9 cellular contexts compared by ENCODE assay signal in the genomic region with DNA sequence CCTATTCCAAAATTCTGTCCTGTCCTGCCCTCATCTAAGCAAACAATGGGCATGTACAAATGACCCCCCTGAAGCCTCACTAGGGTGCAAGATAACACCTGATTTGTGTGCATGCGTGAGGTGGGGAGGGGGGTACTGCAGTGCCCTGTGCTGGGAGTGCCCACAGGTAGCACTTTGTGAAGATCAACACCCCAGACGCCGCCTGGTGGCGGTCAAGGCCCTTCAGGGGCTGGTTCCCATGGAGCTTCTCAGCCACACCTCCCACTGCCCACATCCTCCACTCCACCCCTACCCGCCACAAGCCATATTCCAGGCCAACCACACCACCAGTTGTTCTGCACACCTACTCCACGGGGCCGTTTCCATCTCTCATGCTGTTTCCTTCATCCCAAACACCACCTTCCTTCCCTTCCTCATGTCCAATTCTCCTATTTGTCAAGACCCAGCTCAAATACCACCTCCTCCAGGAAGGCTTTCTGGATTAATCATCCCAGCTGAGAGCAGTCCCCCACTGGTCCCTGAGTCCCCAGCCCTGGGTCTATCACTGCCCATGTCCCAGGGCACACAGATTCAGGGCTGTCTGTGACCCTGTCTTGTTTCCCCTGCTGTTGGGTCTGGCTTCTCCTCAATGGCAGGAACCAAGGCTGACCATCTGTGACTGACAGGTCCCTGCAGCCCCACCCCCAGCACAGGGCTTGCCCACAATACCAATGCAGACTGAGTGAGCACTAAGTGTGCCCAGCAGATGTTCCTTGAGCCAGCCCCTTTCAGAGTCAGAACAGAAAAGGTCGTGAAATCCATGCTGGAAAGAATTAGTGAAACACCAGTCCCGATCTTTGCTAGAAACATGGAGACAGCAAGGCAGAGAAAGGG.
DNase-seq lines count a peak whose midpoint lies in the region; ATAC-seq and TF ChIP-seq lines count a peak whose summit lies in the region.
"Had no signal": no experiment of that assay in that cellular context is flagged by ENCODE, and none has a peak within 500 bp of the region (broad histone marks: within the 10 kb centered on the region; RNA-seq: fewer than 3 reads in every experiment).

No MANE protein-coding gene starts in this region.

- intact Hi-C loops in naive thymus-derived CD4-positive, alpha-beta T cell (cut with micrococcal nuclease) = loop anchor here in 1 of 2 donors (10.0 kb wide), 1 partner anchor 221 kb away; no protein-coding TSS in a partner anchor
- intact Hi-C loops in vagina (cut with DNase I) = no loop called here

- H3K4me1 ChIP-seq in naive thymus-derived CD4-positive, alpha-beta T cell (ENCODE audit: control insufficient read depth in 2 of 2, insufficient read depth in 2 of 2, low read length in 2 of 2) = peaks cover 0 to 5% of the 10 kb centered on the region in 2 donors
- H3K4me1 ChIP-seq in vagina = peaks cover 5% of the 10 kb centered on the region
- H3K4me1 ChIP-seq: parathyroid adenoma had no signal

- no peak overlapping the region for H3K4me3 ChIP-seq in naive thymus-derived CD4-positive, alpha-beta T cell (ENCODE audit: low read length)
- H3K4me3 ChIP-seq in vagina = no peak overlapping the region

- H3K9me3 ChIP-seq in naive thymus-derived CD4-positive, alpha-beta T cell (ENCODE audit: control insufficient read depth in 2 of 3, low read length in 3 of 3) = no peaks in the 10 kb centered on the region
- no peaks in the 10 kb centered on the region for H3K9me3 ChIP-seq in vagina

- no peaks in the 10 kb centered on the region for H3K27me3 Mint-ChIP-seq in activated CD4-positive, alpha-beta T cell treated with anti-CD3 and anti-CD28 coated beads, Interleukin-2, amount 10 ng/mL, durations not matched to agents 7 days and 5 days
- H3K27me3 Mint-ChIP-seq in IgD-negative memory B cell = no peaks in the 10 kb centered on the region
- peaks cover 0 to 12% (median 6%) of the 10 kb centered on the region in 5 donors for H3K27me3 Mint-ChIP-seq in naive thymus-derived CD4-positive, alpha-beta T cell

- peak; percentile 68 for ATAC-seq in naive thymus-derived CD4-positive, alpha-beta T cell
- no peak for ATAC-seq in GM21367 (IDR thresholded peaks at IDR 0.05; ENCODE audit: unreplicated experiment)

- DNase-seq in activated CD4-positive, alpha-beta T cell treated with anti-CD3 and anti-CD28 coated beads, Interleukin-2, amount 10 ng/mL, durations not matched to agents 7 days and 5 days = peak; percentile 54
- DNase-seq in activated CD4-positive, alpha-beta T cell treated with anti-CD3 and anti-CD28 coated beads, Interleukin-2, amount 50 U/mL, for 4 hours = no peak
- DNase-seq in activated CD8-positive, alpha-beta memory T cell treated with anti-CD3 and anti-CD28 coated beads, Interleukin-2, amount 50 U/mL, for 48 hours = peak; percentile 66
- DNase-seq in naive thymus-derived CD4-positive, alpha-beta T cell = peak in 1 of 9 donors; percentile 30
- DNase-seq in HPDE6-E6E7 (ENCODE audit: extremely low spot score) = no peak
- DNase-seq in vagina (ENCODE audit: extremely low spot score in 2 of 2) = no peak

- no peaks in the 10 kb centered on the region for H3K9me3 Mint-ChIP-seq in activated CD4-positive, alpha-beta T cell treated with anti-CD3 and anti-CD28 coated beads, Interleukin-2, amount 10 ng/mL, durations not matched to agents 7 days and 5 days
- H3K9me3 Mint-ChIP-seq in IgD-negative memory B cell = no peaks in the 10 kb centered on the region
- no peaks in the 10 kb centered on the region for H3K9me3 Mint-ChIP-seq in naive thymus-derived CD4-positive, alpha-beta T cell

- POLR2A ChIA-PET in activated CD4-positive, alpha-beta T cell treated with anti-CD3 and anti-CD28 coated beads, Interleukin-2, amount 10 ng/mL, durations not matched to agents 7 days and 5 days (lab: Charles Lee) = no interaction called here
- POLR2A ChIA-PET in naive thymus-derived CD4-positive, alpha-beta T cell (lab: Charles Lee) = no interaction called here

- H3K27ac ChIP-seq in naive thymus-derived CD4-positive, alpha-beta T cell (ENCODE audit: low read depth, low read length) = no peak overlapping the region
- no peak overlapping the region for H3K27ac ChIP-seq in vagina
- H3K27ac ChIP-seq: parathyroid adenoma had no signal

- H3K27me3 ChIP-seq in naive thymus-derived CD4-positive, alpha-beta T cell (ENCODE audit: control insufficient read depth in 2 of 2, insufficient read depth in 2 of 2, low read length in 2 of 2) = no peaks in the 10 kb centered on the region
- H3K27me3 ChIP-seq in vagina = no peaks in the 10 kb centered on the region

- H3K4me1 Mint-ChIP-seq in activated CD4-positive, alpha-beta T cell treated with anti-CD3 and anti-CD28 coated beads, Interleukin-2, amount 10 ng/mL, durations not matched to agents 7 days and 5 days = peaks cover 11% of the 10 kb centered on the region
- H3K4me1 Mint-ChIP-seq in IgD-negative memory B cell = peaks cover 7 to 40% (median 18%) of the 10 kb centered on the region in 3 donors
- peaks cover 0 to 13% (median 7%) of the 10 kb centered on the region in 7 donors for H3K4me1 Mint-ChIP-seq in naive thymus-derived CD4-positive, alpha-beta T cell

- H3K36me3 Mint-ChIP-seq in activated CD4-positive, alpha-beta T cell treated with anti-CD3 and anti-CD28 coated beads, Interleukin-2, amount 10 ng/mL, durations not matched to agents 7 days and 5 days (ENCODE audit: low read depth) = no peaks in the 10 kb centered on the region
- no peaks in the 10 kb centered on the region for H3K36me3 Mint-ChIP-seq in IgD-negative memory B cell
- no peaks in the 10 kb centered on the region for H3K36me3 Mint-ChIP-seq in naive thymus-derived CD4-positive, alpha-beta T cell

- TF ChIP-seq POLR2A in vagina (IDR thresholded peaks at IDR 0.05) = no peak

- no peak for TF ChIP-seq CTCF in vagina (IDR thresholded peaks at IDR 0.05)

- H3K27ac Mint-ChIP-seq in activated CD4-positive, alpha-beta T cell treated with anti-CD3 and anti-CD28 coated beads, Interleukin-2, amount 10 ng/mL, durations not matched to agents 7 days and 5 days = peak overlapping the region; percentile 22
- H3K27ac Mint-ChIP-seq in IgD-negative memory B cell = peak overlapping the region; percentile 73 to 97 (median 94)
- peak overlapping the region in 1 of 9 donors; percentile 8 for H3K27ac Mint-ChIP-seq in naive thymus-derived CD4-positive, alpha-beta T cell

- CTCF ChIA-PET in activated CD4-positive, alpha-beta T cell treated with anti-CD3 and anti-CD28 coated beads, Interleukin-2, amount 10 ng/mL, durations not matched to agents 7 days and 5 days (lab: Charles Lee) = interaction anchor here (0.6 to 4.4 kb wide), 5 partner anchors 9 to 563 kb away, joined by 3 to 22 read pairs (median 3); no protein-coding TSS in a partner anchor
- CTCF ChIA-PET in naive thymus-derived CD4-positive, alpha-beta T cell (lab: Charles Lee) = interaction anchor here (1.5 kb wide), 1 partner anchor 223 kb away, joined by 3 read pairs; no protein-coding TSS in a partner anchor

- H3K4me3 Mint-ChIP-seq in activated CD4-positive, alpha-beta T cell treated with anti-CD3 and anti-CD28 coated beads, Interleukin-2, amount 10 ng/mL, durations not matched to agents 7 days and 5 days = no peak overlapping the region
- peak overlapping the region in 2 of 4 donors; percentile 43 to 48 for H3K4me3 Mint-ChIP-seq in IgD-negative memory B cell
- peak overlapping the region in 2 of 10 donors; percentile 4 to 47 for H3K4me3 Mint-ChIP-seq in naive thymus-derived CD4-positive, alpha-beta T cell

- H3K36me3 ChIP-seq in naive thymus-derived CD4-positive, alpha-beta T cell (ENCODE audit: control insufficient read depth in 2 of 3, insufficient read depth in 3 of 3, low read length in 3 of 3) = no peaks in the 10 kb centered on the region
- H3K36me3 ChIP-seq in vagina = no peaks in the 10 kb centered on the region

Comparison
In these comparisons a context has a peak if more than half of its experiments do, and no peak if none do; other contexts are left out.
1. DNase-seq: peak in activated CD4-positive, alpha-beta T cell treated with anti-CD3 and anti-CD28 coated beads, Interleukin-2, amount 10 ng/mL, durations not matched to agents 7 days and 5 days (single experiment) and activated CD8-positive, alpha-beta memory T cell treated with anti-CD3 and anti-CD28 coated beads, Interleukin-2, amount 50 U/mL, for 48 hours (single experiment); none in activated CD4-positive, alpha-beta T cell treated with anti-CD3 and anti-CD28 coated beads, Interleukin-2, amount 50 U/mL, for 4 hours (0 of 2), HPDE6-E6E7 (single experiment) and vagina (0 of 2).